Comparison of ENCODE assay signal across 13 cellular contexts in the genomic region with DNA sequence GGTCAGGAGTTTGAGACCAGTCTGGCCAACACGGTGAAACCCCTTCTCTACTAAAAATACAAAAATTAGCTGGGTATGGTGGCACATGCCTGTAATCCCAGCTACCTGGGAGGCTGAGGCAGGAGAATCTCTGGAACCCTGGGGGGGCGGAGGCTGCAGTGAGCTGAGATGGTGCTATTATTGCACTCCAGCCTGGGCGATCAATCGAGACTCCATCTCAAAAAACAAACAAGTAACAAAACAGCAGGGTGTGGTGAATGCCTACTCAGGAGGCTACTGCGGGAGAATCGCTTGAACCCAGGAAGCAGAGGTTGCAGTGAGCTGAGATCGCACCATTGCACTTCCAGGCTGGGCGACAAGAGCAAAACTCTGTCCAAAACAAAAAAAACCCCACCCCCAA. TPM values are rescaled to one million over a fixed set of nuclear protein-coding genes. Genes with fewer than 3 reads are reported as not detected.
"Had no signal": no experiment of that assay in that cellular context is flagged by ENCODE, and none has a peak within 500 bp of the region (broad histone marks: within the 10 kb centered on the region; RNA-seq: fewer than 3 reads in every experiment).

No MANE protein-coding gene starts in this region.

RNA-seq across cellular contexts. Expression of a gene that starts 19.5 kb away (rescaled TPM):
- total RNA-seq: ascending aorta; cardiac septum; colonic mucosa; fibroblast of lung; frontal cortex; heart left ventricle; left colon; lung; ovary; T-helper 1 cell treated with Interleukin-12 subunit alpha and Interleukin-12 subunit beta and Interleukin-4 antibody, amounts not matched to agents 30 ng/mL and 1 ng/mL, for 36 hours had no signal
- polyA plus RNA-seq: fibroblast of lung, heart left ventricle, lung, neural cell, ovary had no signal

RNA-seq across cellular contexts. Expression of a gene that starts 38.5 kb away (rescaled TPM):
- total RNA-seq: ascending aorta; cardiac septum; colonic mucosa; fibroblast of lung; frontal cortex; heart left ventricle; left colon; lung; mononuclear cell; ovary; T-helper 1 cell treated with Interleukin-12 subunit alpha and Interleukin-12 subunit beta and Interleukin-4 antibody, amounts not matched to agents 30 ng/mL and 1 ng/mL, for 36 hours; thoracic aorta had no signal
- polyA plus RNA-seq: fibroblast of lung, heart left ventricle, lung, neural cell, ovary had no signal
